Comparison of ENCODE assay signal across 17 cellular contexts in genomic region chr16:84199861-84200260, GRCh38. TPM values are rescaled to one million over a fixed set of nuclear protein-coding genes. Genes with fewer than 3 reads are reported as not detected.
A peak's percentile ranks its signal among the peaks of the same experiment; 100 is the strongest.
DNase-seq lines count a peak whose midpoint lies in the region; ATAC-seq and TF ChIP-seq lines count a peak whose summit lies in the region.
"Had no signal": no experiment of that assay in that cellular context is flagged by ENCODE, and none has a peak within 500 bp of the region (broad histone marks: within the 10 kb centered on the region; RNA-seq: fewer than 3 reads in every experiment).

No MANE protein-coding gene starts in this region.

- peak; percentile 78 for ATAC-seq in Right ventricle myocardium superior (ENCODE audit: poor library complexity)
- ATAC-seq in HG03025 (IDR thresholded peaks at IDR 0.05; ENCODE audit: low FRiP score, unreplicated experiment): no peak
- no peak for ATAC-seq in HG02981 (IDR thresholded peaks at IDR 0.05; ENCODE audit: unreplicated experiment)
- no peak for ATAC-seq in HG03354 (IDR thresholded peaks at IDR 0.05; ENCODE audit: poor library complexity, severe bottlenecking, unreplicated experiment)
- ATAC-seq: activated CD8-positive, alpha-beta memory T cell treated with anti-CD3 and anti-CD28 coated beads, Interleukin-2, amount 10 ng/mL, durations not matched to agents 7 days and 5 days; activated naive CD8-positive, alpha-beta T cell treated with anti-CD3 and anti-CD28 coated beads, Interleukin-2, amount 50 U/mL, for 24 hours; sciatic nerve had no signal

- no peaks in the 10 kb centered on the region for H3K4me1 ChIP-seq in prostate gland (replicated peaks)
- H3K4me1 ChIP-seq: testis had no signal

- DNase-seq in LNCaP clone FGC (ENCODE audit: low read depth): peak; percentile 52
- DNase-seq in Right ventricle myocardium superior: peak; percentile 50
- DNase-seq in prostate gland (ENCODE audit: low spot score): peak; percentile 47
- DNase-seq in NCI-H226: no peak
- DNase-seq: activated CD8-positive, alpha-beta memory T cell treated with anti-CD3 and anti-CD28 coated beads, Interleukin-2, amount 10 ng/mL, durations not matched to agents 7 days and 5 days; activated naive CD8-positive, alpha-beta T cell treated with anti-CD3 and anti-CD28 coated beads, Interleukin-2, amount 50 U/mL, for 24 hours; CD4-positive, alpha-beta memory T cell; MM.1S; NCI-H345; testis had no signal

- no peaks in the 10 kb centered on the region for H3K9me3 ChIP-seq in prostate gland
- H3K9me3 ChIP-seq: testis had no signal

- peak overlapping the region; percentile 29 for H3K4me3 ChIP-seq in LNCaP clone FGC (ENCODE audit: low read depth, low read length)
- H3K4me3 ChIP-seq in prostate gland: no peak overlapping the region
- H3K4me3 ChIP-seq: testis had no signal

- TF ChIP-seq CTCF in LNCaP clone FGC (IDR thresholded peaks at IDR 0.05; ENCODE audit: control insufficient read depth, extremely low read depth, insufficient read depth) (no peak), VCaP (conservative IDR thresholded peaks at IDR 0.05) (no peak), prostate gland (IDR thresholded peaks at IDR 0.05) (no peak)

- WGBS in prostate gland: 43% methylated on average over 10 of the region's 10 CpGs

- H3K36me3 ChIP-seq in prostate gland: no peaks in the 10 kb centered on the region

- TF ChIP-seq POLR2A in prostate gland (IDR thresholded peaks at IDR 0.05): no peak

- H3K27ac ChIP-seq in VCaP (peak overlapping the region; percentile 34), prostate gland (peak overlapping the region in 1 of 2 donors; percentile 46)
- H3K27ac ChIP-seq: testis had no signal

- intact Hi-C loops in Right ventricle myocardium superior (cut with DNase I) (no loop called here), prostate gland (cut with DNase I) (no loop called here)

- H3K27me3 ChIP-seq in prostate gland (replicated peaks; ENCODE audit: insufficient read depth): no peaks in the 10 kb centered on the region
- H3K27me3 ChIP-seq: testis had no signal

RNA-seq across cellular contexts. Expression of gene ADAD2, which starts 8.9 kb away (rescaled TPM):
- 0.65 TPM for total RNA-seq in Right ventricle myocardium superior
- total RNA-seq in prostate gland: 10 to 100 TPM in 1 of 2 donors, under 1 TPM in 1; 0.91 to 47.7 TPM
- total RNA-seq: activated CD8-positive, alpha-beta memory T cell treated with anti-CD3 and anti-CD28 coated beads, Interleukin-2, amount 10 ng/mL, durations not matched to agents 7 days and 5 days; CD4-positive, alpha-beta memory T cell; mononuclear cell; RPMI7951; sciatic nerve had no signal

RNA-seq across cellular contexts. Expression of gene TAF1C, which starts 13.0 kb away (rescaled TPM):
- total RNA-seq in Right ventricle myocardium superior (29.3 TPM), prostate gland (10 to 100 TPM; 53.4 to 87.9 TPM)

RNA-seq across cellular contexts. Expression of gene KCNG4, which starts 40.0 kb away (rescaled TPM):
- total RNA-seq in Right ventricle myocardium superior (not detected), prostate gland (not detected)
- total RNA-seq: activated CD8-positive, alpha-beta memory T cell treated with anti-CD3 and anti-CD28 coated beads, Interleukin-2, amount 10 ng/mL, durations not matched to agents 7 days and 5 days; CD4-positive, alpha-beta memory T cell; mononuclear cell; RPMI7951; sciatic nerve had no signal

RNA-seq across cellular contexts. Expression of gene DNAAF1, which starts 54.8 kb away (rescaled TPM):
- total RNA-seq in Right ventricle myocardium superior: not detected
- total RNA-seq in prostate gland: 1 to 10 TPM in 1 of 2 donors, under 1 TPM in 1; 0.32 to 8.2 TPM
- total RNA-seq: activated CD8-positive, alpha-beta memory T cell treated with anti-CD3 and anti-CD28 coated beads, Interleukin-2, amount 10 ng/mL, durations not matched to agents 7 days and 5 days; RPMI7951 had no signal

RNA-seq across cellular contexts. Expression of gene HSDL1, which starts 54.9 kb away (rescaled TPM):
- total RNA-seq in Right ventricle myocardium superior (22.6 TPM), prostate gland (10 to 100 TPM; 12.0 to 17.3 TPM)
